8 cellular contexts compared by ENCODE assay signal in the genomic region with DNA sequence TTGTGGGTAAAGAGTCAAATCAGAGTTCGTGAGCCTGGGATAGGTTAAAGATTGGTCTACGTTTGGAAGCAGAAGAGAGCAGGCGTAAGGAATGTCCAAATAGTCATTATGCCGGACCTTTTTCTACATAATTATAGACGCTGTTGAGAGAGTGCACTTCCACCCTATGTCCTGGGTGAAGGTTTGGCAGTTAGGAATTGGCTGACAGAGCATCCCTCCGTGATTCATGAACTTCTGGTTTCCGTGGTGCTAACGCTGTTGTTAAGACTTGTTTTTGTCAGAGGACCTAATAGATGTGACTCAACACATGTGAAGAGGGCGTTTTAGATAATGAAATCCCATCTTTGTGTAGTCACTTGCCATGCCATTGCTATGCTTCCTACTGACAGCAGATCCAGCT. TPM values are rescaled to one million over a fixed set of nuclear protein-coding genes. Genes with fewer than 3 reads are reported as not detected.
A peak's percentile ranks its signal among the peaks of the same experiment; 100 is the strongest.
DNase-seq lines count a peak whose midpoint lies in the region; ATAC-seq lines count a peak whose summit lies in the region.

No MANE protein-coding gene starts in this region.

- no peaks in the 10 kb centered on the region for H3K27me3 Mint-ChIP-seq in CD4-positive, CD25-positive, alpha-beta regulatory T cell

- ATAC-seq in CD4-positive, CD25-positive, alpha-beta regulatory T cell (ENCODE audit: low read depth in 2 of 2): peak; percentile 47 to 60
- peak; percentile 66 to 67 for ATAC-seq in activated naive CD4-positive, alpha-beta T cell treated with anti-CD3 and anti-CD28 coated beads, Interleukin-2, amount 50 U/mL, for 72 hours
- ATAC-seq in HG03045 (IDR thresholded peaks at IDR 0.05; ENCODE audit: unreplicated experiment): no peak

- H3K9ac ChIP-seq in iPS-20b (ENCODE audit: low read depth, low read length): peak overlapping the region; percentile 94; the same call in 1 of the 2 replicates

- DNase-seq in CD4-positive, CD25-positive, alpha-beta regulatory T cell: peak in 1 of 3 donors; percentile 52
- DNase-seq in Kasumi-1 (lab: John Stamatoyannopoulos, UW): peak; percentile 6 to 15
- DNase-seq in activated naive CD4-positive, alpha-beta T cell treated with anti-CD3 and anti-CD28 coated beads, Interleukin-2, amount 50 U/mL, for 72 hours (ENCODE audit: low spot score in 2 of 2): peak in 1 of 2 donors; percentile 31
- peak; percentile 31 for DNase-seq in stimulated activated CD8-positive, alpha-beta memory T cell treated with anti-CD3 and anti-CD28 coated beads, Interleukin-4, amount 100 ng/mL, for 48 hours
- no peak for DNase-seq in NCI-H446 treated with DMSO at 0.1 percent for 48 hours (lab: John Stamatoyannopoulos, UW)
- no peak for DNase-seq in SHP77 treated with DMSO at 0.1 percent for 48 hours (lab: John Stamatoyannopoulos, UW)

- H3K4me3 Mint-ChIP-seq in CD4-positive, CD25-positive, alpha-beta regulatory T cell: peak overlapping the region; percentile 92 to 100 (median 98)

- no peak overlapping the region for H3K27ac ChIP-seq in CD4-positive, CD25-positive, alpha-beta regulatory T cell (ENCODE audit: insufficient read depth, low read length, poor library complexity, severe bottlenecking)
- H3K27ac ChIP-seq in iPS-20b (ENCODE audit: low read length): no peak overlapping the region

- H3K36me3 Mint-ChIP-seq in CD4-positive, CD25-positive, alpha-beta regulatory T cell: peaks cover 31% of the 10 kb centered on the region
- H3K36me3 Mint-ChIP-seq in activated naive CD4-positive, alpha-beta T cell treated with anti-CD3 and anti-CD28 coated beads, Interleukin-2, amount 50 U/mL, for 72 hours: peaks cover 33 to 53% of the 10 kb centered on the region in 2 donors

- peaks cover 34% of the 10 kb centered on the region for H3K36me3 ChIP-seq in CD4-positive, CD25-positive, alpha-beta regulatory T cell (ENCODE audit: control insufficient read depth, insufficient read depth, low read length)
- H3K36me3 ChIP-seq in iPS-20b (ENCODE audit: insufficient read depth, low read depth, low read length): peaks cover 54% of the 10 kb centered on the region

- no peaks in the 10 kb centered on the region for H3K27me3 ChIP-seq in CD4-positive, CD25-positive, alpha-beta regulatory T cell (ENCODE audit: control insufficient read depth, insufficient read depth, low read length)
- no peaks in the 10 kb centered on the region for H3K27me3 ChIP-seq in iPS-20b (ENCODE audit: insufficient read depth, low read length)

- H3K4me1 ChIP-seq in CD4-positive, CD25-positive, alpha-beta regulatory T cell (ENCODE audit: control insufficient read depth, insufficient read depth, low read length, poor library complexity, severe bottlenecking): peaks cover 61% of the 10 kb centered on the region
- H3K4me1 ChIP-seq in iPS-20b (ENCODE audit: insufficient read depth, low read length): peaks cover 3% of the 10 kb centered on the region; the same call in 1 of the 2 replicates

- peak overlapping the region; percentile 96 to 99 (median 97) for H3K27ac Mint-ChIP-seq in CD4-positive, CD25-positive, alpha-beta regulatory T cell
- peak overlapping the region; percentile 99 to 100 for H3K27ac Mint-ChIP-seq in activated naive CD4-positive, alpha-beta T cell treated with anti-CD3 and anti-CD28 coated beads, Interleukin-2, amount 50 U/mL, for 72 hours

- peak overlapping the region; percentile 97 for H3K4me3 ChIP-seq in CD4-positive, CD25-positive, alpha-beta regulatory T cell (ENCODE audit: low read depth, low read length)
- peak overlapping the region; percentile 97 for H3K4me3 ChIP-seq in iPS-20b (ENCODE audit: low read length)

- H3K9me3 Mint-ChIP-seq in CD4-positive, CD25-positive, alpha-beta regulatory T cell: no peaks in the 10 kb centered on the region
- H3K9me3 Mint-ChIP-seq in activated naive CD4-positive, alpha-beta T cell treated with anti-CD3 and anti-CD28 coated beads, Interleukin-2, amount 50 U/mL, for 72 hours: peaks cover 0 to 7% of the 10 kb centered on the region in 2 donors

- H3K4me1 Mint-ChIP-seq in CD4-positive, CD25-positive, alpha-beta regulatory T cell: peaks cover 40 to 81% (median 56%) of the 10 kb centered on the region in 4 donors

- H3K9me3 ChIP-seq in CD4-positive, CD25-positive, alpha-beta regulatory T cell (ENCODE audit: control insufficient read depth in 2 of 2, low read length in 2 of 2): no peaks in the 10 kb centered on the region
- H3K9me3 ChIP-seq in iPS-20b (ENCODE audit: insufficient read depth, low read depth, low read length): no peaks in the 10 kb centered on the region

RNA-seq across cellular contexts. Expression of a gene that starts 1.1 kb away (rescaled TPM):
- 27.9 TPM for total RNA-seq in CD4-positive, CD25-positive, alpha-beta regulatory T cell
- 10 to 100 TPM in 2 of 4 donors, 1 to 10 TPM in 2; 7.9 to 10.7 (median 9.7) TPM for polyA plus RNA-seq in CD4-positive, CD25-positive, alpha-beta regulatory T cell
- 10 to 100 TPM; 24.1 to 28.9 TPM for total RNA-seq in activated naive CD4-positive, alpha-beta T cell treated with anti-CD3 and anti-CD28 coated beads, Interleukin-2, amount 50 U/mL, for 72 hours

RNA-seq across cellular contexts. Expression of a gene that starts 1.2 kb away (rescaled TPM):
- total RNA-seq in CD4-positive, CD25-positive, alpha-beta regulatory T cell: 9.4 TPM
- polyA plus RNA-seq in CD4-positive, CD25-positive, alpha-beta regulatory T cell: 10 to 100 TPM; 10.9 to 18.0 (median 16.1) TPM
- total RNA-seq in activated naive CD4-positive, alpha-beta T cell treated with anti-CD3 and anti-CD28 coated beads, Interleukin-2, amount 50 U/mL, for 72 hours: 10 to 100 TPM; 17.6 to 20.3 TPM

Comparison
In these comparisons a context has a peak if more than half of its experiments do, and no peak if none do; other contexts are left out.
1. DNase-seq: peak in Kasumi-1 (2 of 2) and stimulated activated CD8-positive, alpha-beta memory T cell treated with anti-CD3 and anti-CD28 coated beads, Interleukin-4, amount 100 ng/mL, for 48 hours (single experiment); none in NCI-H446 treated with DMSO at 0.1 percent for 48 hours (single experiment) and SHP77 treated with DMSO at 0.1 percent for 48 hours (single experiment).